1 cellular context compared by ENCODE assay signal in genomic region chr16:24511174-24511573, GRCh38.
TF ChIP-seq lines count a peak whose summit lies in the region.

No MANE protein-coding gene starts in this region.

TF ChIP-seq in HCT116, 20 proteins besides CTCF, POLR2A, EP300 and RAD21 (continued from another document):
- no peak for TF ChIP-seq REST (IDR thresholded peaks at IDR 0.05; ENCODE audit: low read depth)
- no peak for TF ChIP-seq CBX3 (IDR thresholded peaks at IDR 0.05; ENCODE audit: low read depth)
- no peak for TF ChIP-seq SRF (IDR thresholded peaks at IDR 0.05; ENCODE audit: low read depth)
- TF ChIP-seq FOSL1 (IDR thresholded peaks at IDR 0.05; ENCODE audit: low read depth), result no peak
- no peak for TF ChIP-seq CEBPB (IDR thresholded peaks at IDR 0.05; ENCODE audit: low read depth)
- no peak for TF ChIP-seq MAX (IDR thresholded peaks at IDR 0.05)
